In the genomic region with DNA sequence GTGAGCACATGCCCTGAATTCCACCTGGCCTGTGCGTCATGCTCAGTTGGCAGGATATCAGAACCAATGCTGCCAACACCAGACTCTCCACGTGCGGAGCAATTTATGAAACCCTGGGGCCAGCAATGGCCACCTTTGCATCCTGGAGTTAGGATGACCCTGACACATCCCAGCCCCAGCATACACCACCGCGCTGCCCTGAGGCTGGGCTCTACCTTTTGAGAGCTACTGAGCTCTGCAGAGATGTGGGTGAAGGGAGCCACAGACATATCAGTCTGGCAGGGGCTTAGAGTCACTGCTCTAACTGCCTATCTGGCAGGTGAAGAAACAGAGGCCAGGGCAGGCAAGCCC, we compare ENCODE assay signal across 10 cellular contexts. TPM values are rescaled to one million over a fixed set of nuclear protein-coding genes. Genes with fewer than 3 reads are reported as not detected.
DNase-seq lines count a peak whose midpoint lies in the region; ATAC-seq and TF ChIP-seq lines count a peak whose summit lies in the region.
"Had no signal": no experiment of that assay in that cellular context is flagged by ENCODE, and none has a peak within 500 bp of the region (broad histone marks: within the 10 kb centered on the region; RNA-seq: fewer than 3 reads in every experiment).

No MANE protein-coding gene starts in this region.

- H3K27me3 Mint-ChIP-seq in T-cell: no peaks in the 10 kb centered on the region

- H3K4me3 ChIP-seq in right atrium auricular region: no peak overlapping the region
- no peak overlapping the region for H3K4me3 ChIP-seq in left lung
- H3K4me3 ChIP-seq in upper lobe of right lung: no peak overlapping the region
- H3K4me3 ChIP-seq: dorsolateral prefrontal cortex had no signal

- H3K27me3 ChIP-seq in right atrium auricular region: no peaks in the 10 kb centered on the region
- no peaks in the 10 kb centered on the region for H3K27me3 ChIP-seq in left lung
- no peaks in the 10 kb centered on the region for H3K27me3 ChIP-seq in upper lobe of right lung
- H3K27me3 ChIP-seq: dorsolateral prefrontal cortex had no signal

- H3K4me1 ChIP-seq in right atrium auricular region (peaks cover 0 to 71% of the 10 kb centered on the region in 2 donors), left lung (peaks cover 20 to 39% of the 10 kb centered on the region in 2 donors), upper lobe of right lung (peaks cover 52% of the 10 kb centered on the region)

- ATAC-seq in Right ventricle myocardium inferior: peak; percentile 20
- no peak for ATAC-seq in T-cell (replicated peaks in 1 of 4)
- peak; percentile 44 for ATAC-seq in left lung
- ATAC-seq in upper lobe of right lung: peak; percentile 59
- ATAC-seq in GM21619 (IDR thresholded peaks at IDR 0.05; ENCODE audit: unreplicated experiment): no peak
- ATAC-seq in GM19463 (IDR thresholded peaks at IDR 0.05; ENCODE audit: unreplicated experiment): no peak

- CTCF ChIA-PET in T-cell (lab: Charles Lee): interaction anchor here (0.9 to 2.9 kb wide), 2 partner anchors 9 to 84 kb away, joined by 4 to 11 read pairs; no protein-coding TSS in a partner anchor

- no peak overlapping the region for H3K4me3 Mint-ChIP-seq in T-cell

- no peak for DNase-seq in Right ventricle myocardium inferior (ENCODE audit: missing footprints)
- no peak for DNase-seq in right atrium auricular region (ENCODE audit: low spot score)
- DNase-seq in T-cell: no peak
- DNase-seq in left lung: no peak
- peak; percentile 66 for DNase-seq in upper lobe of right lung
- no peak for DNase-seq in superior temporal gyrus (ENCODE audit: extremely low spot score)
- DNase-seq: activated effector memory CD4-positive, alpha-beta T cell treated with Interleukin-2 at 50 U/mL for 16 hours had no signal

- peaks cover 58 to 63% (median 58%) of the 10 kb centered on the region in 3 donors for H3K4me1 Mint-ChIP-seq in T-cell

- H3K36me3 ChIP-seq in right atrium auricular region (no peaks in the 10 kb centered on the region), left lung (no peaks in the 10 kb centered on the region), upper lobe of right lung (no peaks in the 10 kb centered on the region)

- intact Hi-C loops in Right ventricle myocardium inferior (cut with DNase I) (loop anchor here (5.0 kb wide), 1 partner anchor 1097 kb away; a partner anchor contains a TSS), left lung (cut with DNase I) (no loop called here), upper lobe of right lung (cut with DNase I) (no loop called here)

- H3K9me3 Mint-ChIP-seq in T-cell: no peaks in the 10 kb centered on the region

- POLR2A ChIA-PET in T-cell (lab: Charles Lee): no interaction called here

- no peaks in the 10 kb centered on the region for H3K36me3 Mint-ChIP-seq in T-cell

- H3K27ac ChIP-seq in right atrium auricular region (no peak overlapping the region), left lung (peak overlapping the region; percentile 70 to 76), upper lobe of right lung (no peak overlapping the region)

- H3K27ac Mint-ChIP-seq in T-cell: peak overlapping the region; percentile 97 to 98

- no peaks in the 10 kb centered on the region for H3K9me3 ChIP-seq in right atrium auricular region
- no peaks in the 10 kb centered on the region for H3K9me3 ChIP-seq in left lung
- H3K9me3 ChIP-seq in upper lobe of right lung: no peaks in the 10 kb centered on the region

- TF ChIP-seq CTCF in right atrium auricular region (IDR thresholded peaks at IDR 0.05) (no peak), left lung (IDR thresholded peaks at IDR 0.05) (no peak), upper lobe of right lung (IDR thresholded peaks at IDR 0.05) (no peak)

RNA-seq across cellular contexts. Expression of a gene that starts 41.9 kb away (rescaled TPM):
- total RNA-seq in Right ventricle myocardium inferior (89.9 TPM), right atrium auricular region (10 to 100 TPM; 68.5 to 89.1 TPM), T-cell (10 to 100 TPM; 36.5 to 44.7 (median 42.6) TPM), left lung (10 to 100 TPM; 81.9 to 93.1 TPM), upper lobe of right lung (92.4 TPM)

Comparison
In these comparisons a context has a peak if more than half of its experiments do, and no peak if none do; other contexts are left out.
1. ATAC-seq: peak in Right ventricle myocardium inferior (single experiment), left lung (single experiment) and upper lobe of right lung (single experiment); none in T-cell (0 of 4), GM21619 (single experiment) and GM19463 (single experiment).
2. H3K27ac ChIP-seq: peak in left lung (2 of 2); none in right atrium auricular region (0 of 2) and upper lobe of right lung (single experiment).